ENCODE assay signal across 8 cellular contexts in the genomic region with DNA sequence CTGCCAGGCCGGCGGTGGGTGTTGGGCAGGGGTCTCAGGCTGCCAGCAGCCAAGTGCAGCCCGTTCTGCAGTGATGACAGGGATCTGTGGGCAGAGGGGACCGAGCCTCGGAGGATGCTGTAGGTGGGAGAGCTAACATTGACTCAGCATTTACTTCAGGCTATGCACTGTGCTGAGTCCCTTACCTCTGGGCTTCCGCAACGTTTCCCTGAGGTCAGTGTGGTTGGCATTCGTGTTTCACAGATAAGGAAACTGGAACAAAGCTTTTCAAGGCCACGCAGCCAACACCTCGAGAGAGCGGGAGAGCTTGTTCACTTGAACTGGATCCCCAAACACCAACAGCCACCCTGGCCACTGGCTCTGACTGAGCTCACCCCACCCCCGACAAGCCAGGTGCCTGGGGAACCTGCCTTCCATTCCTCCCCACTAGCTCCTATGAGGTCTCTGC. TPM values are rescaled to one million over a fixed set of nuclear protein-coding genes. Genes with fewer than 3 reads are reported as not detected.
DNase-seq lines count a peak whose midpoint lies in the region; ATAC-seq and TF ChIP-seq lines count a peak whose summit lies in the region.

No MANE protein-coding gene starts in this region.

- no peaks in the 10 kb centered on the region for H3K79me2 ChIP-seq in MM.1S (ENCODE audit: low read length)

- no peak for ATAC-seq in GM19023 (IDR thresholded peaks at IDR 0.05; ENCODE audit: unreplicated experiment)

- H3K4me3 ChIP-seq in MM.1S (ENCODE audit: low read length) (peak overlapping the region; percentile 65), adipocyte (ENCODE audit: low read length) (peak overlapping the region; percentile 82), iPS-18c (ENCODE audit: insufficient read depth, low read depth, low read length) (peak overlapping the region; percentile 62)

- DNase-seq in activated naive CD4-positive, alpha-beta T cell treated with anti-CD3 and anti-CD28 coated beads for 36 hours, result peak; percentile 43
- DNase-seq in activated naive CD4-positive, alpha-beta T cell treated with anti-CD3 and anti-CD28 coated beads, Interleukin-2, amount 50 U/mL, for 16 hours, result no peak
- DNase-seq in MM.1S, result peak; percentile 10
- DNase-seq in adipocyte (ENCODE audit: low read depth), result no peak
- DNase-seq in stimulated activated CD8-positive, alpha-beta memory T cell treated with anti-CD3 and anti-CD28 coated beads, Interleukin-12 subunit alpha, Interleukin-12 subunit beta, amount 100 ng/mL, for 24 hours (ENCODE audit: extremely low read depth), result peak; percentile 9
- no peak for DNase-seq in RPMI8226

- intact Hi-C loops in activated naive CD4-positive, alpha-beta T cell treated with anti-CD3 and anti-CD28 coated beads for 36 hours (cut with micrococcal nuclease), result loop anchor here (10.0 kb wide), 1 partner anchor 353 kb away; no protein-coding TSS in a partner anchor

- H3K4me1 ChIP-seq in MM.1S (ENCODE audit: low read length), result peaks cover 5% of the 10 kb centered on the region; the same call in 1 of the 2 replicates
- peaks cover 10% of the 10 kb centered on the region for H3K4me1 ChIP-seq in adipocyte (ENCODE audit: control insufficient read depth, insufficient read depth, low read length)

- H3K27me3 Mint-ChIP-seq in activated naive CD4-positive, alpha-beta T cell treated with anti-CD3 and anti-CD28 coated beads for 36 hours (ENCODE audit: low read depth), result no peaks in the 10 kb centered on the region

- peak overlapping the region; percentile 83; the same call in 1 of the 2 replicates for H3K4me2 ChIP-seq in MM.1S (ENCODE audit: low read depth, low read length)

- no peaks in the 10 kb centered on the region for H3K9me3 ChIP-seq in MM.1S (replicated peaks; ENCODE audit: insufficient read depth, low read length)
- H3K9me3 ChIP-seq in adipocyte (ENCODE audit: control insufficient read depth, low read length), result no peaks in the 10 kb centered on the region
- H3K9me3 ChIP-seq in iPS-18c (ENCODE audit: control insufficient read depth, insufficient read depth, low read length), result peaks cover 2% of the 10 kb centered on the region

- peak overlapping the region; percentile 26; the same call in 1 of the 2 replicates for H3K27ac ChIP-seq in MM.1S (ENCODE audit: low read length)

- no peaks in the 10 kb centered on the region for H3K9me2 ChIP-seq in MM.1S (replicated peaks; ENCODE audit: insufficient read depth, low read length)

- H3F3A ChIP-seq in MM.1S (ENCODE audit: insufficient read depth, low read length), result peaks cover 3% of the 10 kb centered on the region

- H3K36me3 ChIP-seq in MM.1S (replicated peaks; ENCODE audit: insufficient read depth, low read length), result no peaks in the 10 kb centered on the region
- H3K36me3 ChIP-seq in adipocyte (ENCODE audit: control insufficient read depth, insufficient read depth, low read length, severe bottlenecking), result no peaks in the 10 kb centered on the region

- peak overlapping the region; percentile 57; the same call in 1 of the 2 replicates for H2AFZ ChIP-seq in MM.1S (ENCODE audit: low read length)

- H3K27me3 ChIP-seq in MM.1S (replicated peaks; ENCODE audit: insufficient read depth, low read length) (no peaks in the 10 kb centered on the region), adipocyte (replicated peaks; ENCODE audit: control insufficient read depth, insufficient read depth, low read length) (peaks cover 8% of the 10 kb centered on the region)

- H3K4me3 Mint-ChIP-seq in activated naive CD4-positive, alpha-beta T cell treated with anti-CD3 and anti-CD28 coated beads for 36 hours, result peak overlapping the region; percentile 41

- no peak overlapping the region for H3K27ac Mint-ChIP-seq in activated naive CD4-positive, alpha-beta T cell treated with anti-CD3 and anti-CD28 coated beads for 36 hours

- no peaks in the 10 kb centered on the region for H3K9me3 Mint-ChIP-seq in activated naive CD4-positive, alpha-beta T cell treated with anti-CD3 and anti-CD28 coated beads for 36 hours

- TF ChIP-seq CTCF in MM.1S (IDR thresholded peaks at IDR 0.05; ENCODE audit: low read length), result no peak

- CTCF ChIA-PET in activated naive CD4-positive, alpha-beta T cell treated with anti-CD3 and anti-CD28 coated beads for 36 hours (lab: Charles Lee), result interaction anchor here (1.5 to 1.7 kb wide), 2 partner anchors 70 to 146 kb away, joined by 3 to 9 read pairs; no protein-coding TSS in a partner anchor

- H3K4me1 Mint-ChIP-seq in activated naive CD4-positive, alpha-beta T cell treated with anti-CD3 and anti-CD28 coated beads for 36 hours (ENCODE audit: low read depth), result peaks cover 7% of the 10 kb centered on the region

- H3K9ac ChIP-seq in MM.1S (ENCODE audit: low read length), result no peak overlapping the region
- no peak overlapping the region for H3K9ac ChIP-seq in adipocyte (ENCODE audit: low read length)

- no peaks in the 10 kb centered on the region for H3K36me3 Mint-ChIP-seq in activated naive CD4-positive, alpha-beta T cell treated with anti-CD3 and anti-CD28 coated beads for 36 hours (ENCODE audit: low read depth)

- H4K20me1 ChIP-seq in MM.1S (ENCODE audit: insufficient read depth, low read length), result no peaks in the 10 kb centered on the region

RNA-seq across cellular contexts. Expression of a gene that starts 0.8 kb away (rescaled TPM):
- not detected for total RNA-seq in activated naive CD4-positive, alpha-beta T cell treated with anti-CD3 and anti-CD28 coated beads for 36 hours

RNA-seq across cellular contexts. Expression of a gene that starts 27.3 kb away (rescaled TPM):
- total RNA-seq in activated naive CD4-positive, alpha-beta T cell treated with anti-CD3 and anti-CD28 coated beads for 36 hours, result not detected

Comparison
In these comparisons a context has a peak if more than half of its experiments do, and no peak if none do; other contexts are left out.
1. DNase-seq: peak in activated naive CD4-positive, alpha-beta T cell treated with anti-CD3 and anti-CD28 coated beads for 36 hours (single experiment), MM.1S (single experiment) and stimulated activated CD8-positive, alpha-beta memory T cell treated with anti-CD3 and anti-CD28 coated beads, Interleukin-12 subunit alpha, Interleukin-12 subunit beta, amount 100 ng/mL, for 24 hours (single experiment); none in activated naive CD4-positive, alpha-beta T cell treated with anti-CD3 and anti-CD28 coated beads, Interleukin-2, amount 50 U/mL, for 16 hours (single experiment), adipocyte (single experiment) and RPMI8226 (single experiment).
2. Peak in every context shown above with its lines, with median percentiles within 50 percentile points of each other: H3K4me3 ChIP-seq.